14 cellular contexts compared by ENCODE assay signal in genomic region chr11:72818971-72819370, GRCh38. TPM values are rescaled to one million over a fixed set of nuclear protein-coding genes. Genes with fewer than 3 reads are reported as not detected.
DNase-seq lines count a peak whose midpoint lies in the region; ATAC-seq lines count a peak whose summit lies in the region.
"Had no signal": no experiment of that assay in that cellular context is flagged by ENCODE, and none has a peak within 500 bp of the region (broad histone marks: within the 10 kb centered on the region; RNA-seq: fewer than 3 reads in every experiment).

No MANE protein-coding gene starts in this region.

- WGBS in right cardiac atrium = 78% methylated on average over 4 of the region's 4 CpGs

- H3K4me3 Mint-ChIP-seq in central memory CD8-positive, alpha-beta T cell = no peak overlapping the region
- H3K4me3 Mint-ChIP-seq in stimulated activated effector memory CD8-positive, alpha-beta T cell treated with anti-CD3 and anti-CD28 coated beads, Interleukin-12 subunit alpha, Interleukin-12 subunit beta, amount 100 ng/mL, for 72 hours = no peak overlapping the region

- no peaks in the 10 kb centered on the region for H3K27me3 ChIP-seq in right cardiac atrium (ENCODE audit: control insufficient read depth, insufficient read depth)
- H3K27me3 ChIP-seq: MG63 had no signal

- H3K9me3 ChIP-seq in right cardiac atrium (ENCODE audit: control insufficient read depth, low read length) = no peaks in the 10 kb centered on the region
- H3K9me3 ChIP-seq: MG63 had no signal

- H3K4me1 Mint-ChIP-seq in central memory CD8-positive, alpha-beta T cell = peaks cover 39% of the 10 kb centered on the region
- peaks cover 53% of the 10 kb centered on the region for H3K4me1 Mint-ChIP-seq in stimulated activated effector memory CD8-positive, alpha-beta T cell treated with anti-CD3 and anti-CD28 coated beads, Interleukin-12 subunit alpha, Interleukin-12 subunit beta, amount 100 ng/mL, for 72 hours

- H3K4me3 ChIP-seq in right cardiac atrium (ENCODE audit: low read length) = no peak overlapping the region
- H3K4me3 ChIP-seq: MG63 had no signal

- DNase-seq in activated effector memory CD4-positive, alpha-beta T cell treated with anti-CD3 and anti-CD28 coated beads, Interleukin-2, amount 50 U/mL, for 16 hours = peak; percentile 14
- no peak for DNase-seq in activated effector memory CD4-positive, alpha-beta T cell treated with Interleukin-2 at 50 U/mL for 16 hours
- DNase-seq in ELR (ENCODE audit: low read depth) = peak; percentile 94
- no peak for DNase-seq in central memory CD8-positive, alpha-beta T cell (ENCODE audit: low spot score in 2 of 2)
- no peak for DNase-seq in stimulated activated effector memory CD8-positive, alpha-beta T cell treated with anti-CD3 and anti-CD28 coated beads, Interleukin-12 subunit alpha, Interleukin-12 subunit beta, amount 100 ng/mL, for 72 hours (ENCODE audit: low spot score in 2 of 2)
- DNase-seq in right cardiac atrium = no peak
- DNase-seq in amygdala (lab: John Stamatoyannopoulos, UW) = no peak
- DNase-seq: DMS79, Karpas-422, MG63, NCI-H1092 treated with DMSO at 0.1 percent for 48 hours, NCI-H2081 treated with DMSO at 0.1 percent for 48 hours, NCI-H510A treated with DMSO at 0.1 percent for 48 hours had no signal

- H3K27ac ChIP-seq in right cardiac atrium (ENCODE audit: low read length) = no peak overlapping the region

- no peak for ATAC-seq in central memory CD8-positive, alpha-beta T cell (replicated peaks; ENCODE audit: extremely low read depth, poor library complexity, severe bottlenecking)
- no peak for ATAC-seq in stimulated activated effector memory CD8-positive, alpha-beta T cell treated with anti-CD3 and anti-CD28 coated beads, Interleukin-12 subunit alpha, Interleukin-12 subunit beta, amount 100 ng/mL, for 72 hours
- ATAC-seq in right cardiac atrium = no peak
- no peak for ATAC-seq in GM21786 (IDR thresholded peaks at IDR 0.05; ENCODE audit: unreplicated experiment)

- peak overlapping the region; percentile 53 for H3K27ac Mint-ChIP-seq in central memory CD8-positive, alpha-beta T cell (ENCODE audit: low read depth)
- peak overlapping the region; percentile 42 for H3K27ac Mint-ChIP-seq in stimulated activated effector memory CD8-positive, alpha-beta T cell treated with anti-CD3 and anti-CD28 coated beads, Interleukin-12 subunit alpha, Interleukin-12 subunit beta, amount 100 ng/mL, for 72 hours

- peaks cover 50% of the 10 kb centered on the region for H3K36me3 Mint-ChIP-seq in central memory CD8-positive, alpha-beta T cell (ENCODE audit: insufficient read depth)
- H3K36me3 Mint-ChIP-seq in stimulated activated effector memory CD8-positive, alpha-beta T cell treated with anti-CD3 and anti-CD28 coated beads, Interleukin-12 subunit alpha, Interleukin-12 subunit beta, amount 100 ng/mL, for 72 hours = peaks cover 84% of the 10 kb centered on the region

- intact Hi-C loops in right cardiac atrium (cut with DNase I) = no loop called here

- H3K27me3 Mint-ChIP-seq in central memory CD8-positive, alpha-beta T cell = no peaks in the 10 kb centered on the region

- peaks cover 3% of the 10 kb centered on the region for H3K4me1 ChIP-seq in right cardiac atrium (ENCODE audit: control insufficient read depth, insufficient read depth, low read length)

- H3K9me3 Mint-ChIP-seq in central memory CD8-positive, alpha-beta T cell = no peaks in the 10 kb centered on the region
- no peaks in the 10 kb centered on the region for H3K9me3 Mint-ChIP-seq in stimulated activated effector memory CD8-positive, alpha-beta T cell treated with anti-CD3 and anti-CD28 coated beads, Interleukin-12 subunit alpha, Interleukin-12 subunit beta, amount 100 ng/mL, for 72 hours

RNA-seq across cellular contexts. Expression of gene ATG16L2, which starts 4.8 kb away (rescaled TPM):
- total RNA-seq in right cardiac atrium = 10 to 100 TPM; 11.9 to 23.9 (median 19.1) TPM
- 19.1 TPM for polyA plus RNA-seq in right cardiac atrium

RNA-seq across cellular contexts. Expression of gene STARD10, which starts 25.1 kb away (rescaled TPM):
- 100 to 1,000 TPM in 2 of 4 donors, 10 to 100 TPM in 2; 88.9 to 127 (median 106) TPM for total RNA-seq in right cardiac atrium
- 228 TPM for polyA plus RNA-seq in right cardiac atrium

Comparison
In these comparisons a context has a peak if more than half of its experiments do, and no peak if none do; other contexts are left out.
1. DNase-seq: peak in activated effector memory CD4-positive, alpha-beta T cell treated with anti-CD3 and anti-CD28 coated beads, Interleukin-2, amount 50 U/mL, for 16 hours (single experiment) and ELR (single experiment); none in activated effector memory CD4-positive, alpha-beta T cell treated with Interleukin-2 at 50 U/mL for 16 hours (single experiment), central memory CD8-positive, alpha-beta T cell (0 of 2), stimulated activated effector memory CD8-positive, alpha-beta T cell treated with anti-CD3 and anti-CD28 coated beads, Interleukin-12 subunit alpha, Interleukin-12 subunit beta, amount 100 ng/mL, for 72 hours (0 of 2), right cardiac atrium (0 of 3) and amygdala (0 of 56).